In the genomic region with DNA sequence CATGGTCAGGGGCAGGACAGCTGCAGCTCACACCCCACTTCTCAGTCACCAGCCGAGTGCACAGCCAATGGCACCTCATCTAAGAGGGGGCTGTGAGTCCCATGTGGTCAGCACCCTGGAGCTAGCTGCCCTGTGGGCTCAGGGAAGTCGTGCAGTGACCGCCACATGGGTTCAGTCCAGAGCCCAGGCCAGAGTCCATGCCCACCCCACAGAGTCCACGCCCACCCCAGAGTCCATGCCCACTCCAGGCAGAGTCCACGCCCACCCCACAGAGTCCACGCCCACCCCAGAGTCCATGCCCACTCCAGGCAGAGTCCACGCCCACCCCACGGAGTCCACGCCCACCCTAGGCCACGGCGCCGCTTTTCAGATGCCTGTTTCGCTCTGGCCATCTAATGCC, we compare ENCODE assay signal across 20 cellular contexts. TPM values are rescaled to one million over a fixed set of nuclear protein-coding genes. Genes with fewer than 3 reads are reported as not detected.
DNase-seq lines count a peak whose midpoint lies in the region; ATAC-seq and TF ChIP-seq lines count a peak whose summit lies in the region.
"Had no signal": no experiment of that assay in that cellular context is flagged by ENCODE, and none has a peak within 500 bp of the region (broad histone marks: within the 10 kb centered on the region; RNA-seq: fewer than 3 reads in every experiment).

No MANE protein-coding gene starts in this region.

- no peak for TF ChIP-seq CTCF in OCI-LY7 (conservative IDR thresholded peaks at IDR 0.05; ENCODE audit: low read length)
- TF ChIP-seq CTCF in foreskin keratinocyte (conservative IDR thresholded peaks at IDR 0.05): no peak
- no peak for TF ChIP-seq CTCF in gastrocnemius medialis (IDR thresholded peaks at IDR 0.05 in 4 of 5, conservative IDR thresholded peaks at IDR 0.05 in 1 of 5)
- TF ChIP-seq CTCF in Caco-2 (IDR thresholded peaks at IDR 0.05; ENCODE audit: insufficient read depth in 1 of 2, low read depth in 1 of 2, low read length in 1 of 2, severe bottlenecking in 1 of 2, unreplicated experiment in 1 of 2): no peak

- peak overlapping the region; percentile 59; the same call in 1 of the 2 replicates for H3K4me2 ChIP-seq in OCI-LY7 (ENCODE audit: low read length)
- H3K4me2 ChIP-seq: smooth muscle cell had no signal

- in situ Hi-C loops in gastrocnemius medialis (cut with MboI; ENCODE audit: low sequenced_read_pairs in 4 of 4): no loop called here

- H3K36me3 Mint-ChIP-seq in activated CD8-positive, alpha-beta memory T cell treated with anti-CD3 and anti-CD28 coated beads, Interleukin-2, amount 10 ng/mL, durations not matched to agents 7 days and 5 days: peaks cover 14% of the 10 kb centered on the region
- peaks cover 100% of the 10 kb centered on the region for H3K36me3 Mint-ChIP-seq in Caco-2 (ENCODE audit: insufficient read depth, unreplicated experiment)
- H3K36me3 Mint-ChIP-seq: immature natural killer cell had no signal

- BruUV-seq in OCI-LY7 (replicated peaks; lab: Mats Ljungman, UMichigan) (no TSS peak), Caco-2 (replicated peaks; lab: Mats Ljungman, UMichigan) (no TSS peak)

- peaks cover 98% of the 10 kb centered on the region for H3K36me3 ChIP-seq in OCI-LY7 (ENCODE audit: insufficient read depth, low read length)
- H3K36me3 ChIP-seq in gastrocnemius medialis: peaks cover 0 to 16% of the 10 kb centered on the region in 2 donors
- peaks cover 1% of the 10 kb centered on the region for H3K36me3 ChIP-seq in Caco-2 (ENCODE audit: control insufficient read depth, insufficient read depth, low read length)

- H3K4me3 ChIP-seq in OCI-LY7 (ENCODE audit: low read depth, low read length, poor library complexity, severe bottlenecking): no peak overlapping the region
- H3K4me3 ChIP-seq in gastrocnemius medialis: no peak overlapping the region
- no peak overlapping the region for H3K4me3 ChIP-seq in Caco-2 (ENCODE audit: low read depth, low read length)
- H3K4me3 ChIP-seq: lower lobe of right lung, smooth muscle cell had no signal

- peaks cover 33% of the 10 kb centered on the region; the same call in 1 of the 2 replicates for H4K20me1 ChIP-seq in OCI-LY7 (ENCODE audit: insufficient read depth, low read length)

- DNase-seq in activated CD8-positive, alpha-beta memory T cell treated with anti-CD3 and anti-CD28 coated beads, Interleukin-2, amount 10 ng/mL, durations not matched to agents 7 days and 5 days: no peak
- DNase-seq in activated CD8-positive, alpha-beta memory T cell treated with anti-CD3 and anti-CD28 coated beads for 24 hours: no peak
- no peak for DNase-seq in OCI-LY7 (ENCODE audit: low spot score)
- no peak for DNase-seq in foreskin keratinocyte
- no peak for DNase-seq in gastrocnemius medialis
- DNase-seq in NCI-H187 treated with DMSO at 0.1 percent for 48 hours (lab: John Stamatoyannopoulos, UW): no peak
- DNase-seq in Caco-2: no peak
- DNase-seq in cardiac septum (ENCODE audit: low spot score): no peak
- DNase-seq: activated CD4-positive, alpha-beta T cell treated with anti-CD3 and anti-CD28 coated beads, Interleukin-2, amount 10 ng/mL, durations not matched to agents 7 days and 5 days; activated naive CD4-positive, alpha-beta T cell treated with anti-CD3 and anti-CD28 coated beads, Interleukin-2, amount 10 ng/mL, durations not matched to agents 7 days and 5 days; immature natural killer cell; KBM-7; lower lobe of right lung; naive thymus-derived CD8-positive, alpha-beta T cell; NCI-H2107; NCI-H524 treated with DMSO at 0.1 percent for 48 hours; Right ventricle myocardium superior; stimulated activated CD4-positive, alpha-beta T cell treated with anti-CD3 and anti-CD28 coated beads, Interleukin-4, amount 100 ng/mL, for 1 hour had no signal

- peaks cover 83% of the 10 kb centered on the region for H3K79me2 ChIP-seq in OCI-LY7 (ENCODE audit: insufficient read depth, low read depth, low read length)

- CTCF ChIA-PET in activated CD8-positive, alpha-beta memory T cell treated with anti-CD3 and anti-CD28 coated beads, Interleukin-2, amount 10 ng/mL, durations not matched to agents 7 days and 5 days (lab: Charles Lee): interaction anchor here (1.2 to 8.8 kb wide), 2 partner anchors 23 to 65 kb away, joined by 3 to 113 read pairs; no protein-coding TSS in a partner anchor
- CTCF ChIA-PET in OCI-LY7 (lab: Charles Lee; ENCODE audit: unreplicated experiment) (no interaction called here), Caco-2 (lab: Charles Lee) (no interaction called here)

- H3K27me3 Mint-ChIP-seq in activated CD8-positive, alpha-beta memory T cell treated with anti-CD3 and anti-CD28 coated beads, Interleukin-2, amount 10 ng/mL, durations not matched to agents 7 days and 5 days: no peaks in the 10 kb centered on the region
- H3K27me3 Mint-ChIP-seq in Caco-2 (ENCODE audit: insufficient read depth, unreplicated experiment): no peaks in the 10 kb centered on the region
- H3K27me3 Mint-ChIP-seq: activated CD4-positive, alpha-beta T cell treated with anti-CD3 and anti-CD28 coated beads, Interleukin-2, amount 10 ng/mL, durations not matched to agents 7 days and 5 days; activated naive CD4-positive, alpha-beta T cell treated with anti-CD3 and anti-CD28 coated beads, Interleukin-2, amount 10 ng/mL, durations not matched to agents 7 days and 5 days; naive thymus-derived CD8-positive, alpha-beta T cell had no signal

- H3K4me1 ChIP-seq in OCI-LY7 (ENCODE audit: insufficient read depth, low read length, poor library complexity, severe bottlenecking): peaks cover 49% of the 10 kb centered on the region
- H3K4me1 ChIP-seq in foreskin keratinocyte: no peaks in the 10 kb centered on the region
- H3K4me1 ChIP-seq in gastrocnemius medialis: peaks cover 32 to 54% of the 10 kb centered on the region in 2 donors
- H3K4me1 ChIP-seq in Caco-2: peaks cover 9% of the 10 kb centered on the region

- no peaks in the 10 kb centered on the region for H3K9me3 Mint-ChIP-seq in activated CD8-positive, alpha-beta memory T cell treated with anti-CD3 and anti-CD28 coated beads, Interleukin-2, amount 10 ng/mL, durations not matched to agents 7 days and 5 days (ENCODE audit: low read depth)
- H3K9me3 Mint-ChIP-seq in Caco-2 (ENCODE audit: unreplicated experiment): no peaks in the 10 kb centered on the region
- H3K9me3 Mint-ChIP-seq: activated CD4-positive, alpha-beta T cell treated with anti-CD3 and anti-CD28 coated beads, Interleukin-2, amount 10 ng/mL, durations not matched to agents 7 days and 5 days; activated naive CD4-positive, alpha-beta T cell treated with anti-CD3 and anti-CD28 coated beads, Interleukin-2, amount 10 ng/mL, durations not matched to agents 7 days and 5 days; immature natural killer cell; naive thymus-derived CD8-positive, alpha-beta T cell had no signal

- no peaks in the 10 kb centered on the region for H3K9me2 ChIP-seq in OCI-LY7 (ENCODE audit: insufficient read depth, low read length)

- peak; percentile 17 for ATAC-seq in activated CD8-positive, alpha-beta memory T cell treated with anti-CD3 and anti-CD28 coated beads, Interleukin-2, amount 10 ng/mL, durations not matched to agents 7 days and 5 days
- ATAC-seq in foreskin keratinocyte (peak; percentile 45), gastrocnemius medialis (no peak)
- ATAC-seq: lower lobe of right lung; naive thymus-derived CD8-positive, alpha-beta T cell had no signal

- POLR2A ChIA-PET in OCI-LY7 (lab: Charles Lee): no interaction called here
- POLR2A ChIA-PET in Caco-2 (lab: Charles Lee): no interaction called here

- no peak overlapping the region for H3K27ac ChIP-seq in OCI-LY7 (ENCODE audit: low read depth, low read length, poor library complexity, severe bottlenecking)
- no peak overlapping the region for H3K27ac ChIP-seq in foreskin keratinocyte
- peak overlapping the region in 3 of 4 donors; percentile 62 to 100 (median 73) for H3K27ac ChIP-seq in gastrocnemius medialis
- H3K27ac ChIP-seq: C4-2B, lower lobe of right lung had no signal

- H3K27me3 ChIP-seq in foreskin keratinocyte (no peaks in the 10 kb centered on the region), gastrocnemius medialis (no peaks in the 10 kb centered on the region), Caco-2 (replicated peaks; ENCODE audit: control insufficient read depth, insufficient read depth, low read length) (no peaks in the 10 kb centered on the region)

- no peak overlapping the region for H3K27ac Mint-ChIP-seq in activated CD8-positive, alpha-beta memory T cell treated with anti-CD3 and anti-CD28 coated beads, Interleukin-2, amount 10 ng/mL, durations not matched to agents 7 days and 5 days
- H3K27ac Mint-ChIP-seq in Caco-2 (ENCODE audit: unreplicated experiment): no peak overlapping the region
- H3K27ac Mint-ChIP-seq: activated CD4-positive, alpha-beta T cell treated with anti-CD3 and anti-CD28 coated beads, Interleukin-2, amount 10 ng/mL, durations not matched to agents 7 days and 5 days; activated naive CD4-positive, alpha-beta T cell treated with anti-CD3 and anti-CD28 coated beads, Interleukin-2, amount 10 ng/mL, durations not matched to agents 7 days and 5 days had no signal

- no peak for TF ChIP-seq POLR2A in gastrocnemius medialis (IDR thresholded peaks at IDR 0.05)

- H2AFZ ChIP-seq in OCI-LY7 (ENCODE audit: low read length): no peak overlapping the region

- peaks cover 9% of the 10 kb centered on the region for H3K4me1 Mint-ChIP-seq in activated CD8-positive, alpha-beta memory T cell treated with anti-CD3 and anti-CD28 coated beads, Interleukin-2, amount 10 ng/mL, durations not matched to agents 7 days and 5 days
- H3K4me1 Mint-ChIP-seq in Caco-2 (ENCODE audit: low read depth, unreplicated experiment): peaks cover 7% of the 10 kb centered on the region
- H3K4me1 Mint-ChIP-seq: immature natural killer cell had no signal

- intact Hi-C loops in OCI-LY7 (cut with micrococcal nuclease; ENCODE audit: unreplicated experiment): no loop called here
- intact Hi-C loops in gastrocnemius medialis (cut with DNase I; ENCODE audit: low total_unique reads): no loop called here
- intact Hi-C loops in Caco-2 (cut with micrococcal nuclease; ENCODE audit: unreplicated experiment): no loop called here
- intact Hi-C loops in cardiac septum (cut with DNase I): no loop called here

- H3K4me3 Mint-ChIP-seq in activated CD8-positive, alpha-beta memory T cell treated with anti-CD3 and anti-CD28 coated beads, Interleukin-2, amount 10 ng/mL, durations not matched to agents 7 days and 5 days: no peak overlapping the region
- no peak overlapping the region for H3K4me3 Mint-ChIP-seq in Caco-2 (ENCODE audit: unreplicated experiment)
- H3K4me3 Mint-ChIP-seq: activated CD4-positive, alpha-beta T cell treated with anti-CD3 and anti-CD28 coated beads, Interleukin-2, amount 10 ng/mL, durations not matched to agents 7 days and 5 days; activated naive CD4-positive, alpha-beta T cell treated with anti-CD3 and anti-CD28 coated beads, Interleukin-2, amount 10 ng/mL, durations not matched to agents 7 days and 5 days; immature natural killer cell; naive thymus-derived CD8-positive, alpha-beta T cell had no signal

- H3K9me3 ChIP-seq in OCI-LY7 (ENCODE audit: low read length) (no peaks in the 10 kb centered on the region), gastrocnemius medialis (no peaks in the 10 kb centered on the region), Caco-2 (no peaks in the 10 kb centered on the region)
- H3K9me3 ChIP-seq: lower lobe of right lung had no signal

RNA-seq across cellular contexts. Expression of a gene that starts 24.1 kb away (rescaled TPM):
- 100 to 1,000 TPM; 114 to 220 TPM for total RNA-seq in activated CD8-positive, alpha-beta memory T cell treated with anti-CD3 and anti-CD28 coated beads, Interleukin-2, amount 10 ng/mL, durations not matched to agents 7 days and 5 days
- 99.3 and 140 TPM in 2 replicates for total RNA-seq in OCI-LY7 (2014; rRNA removed; shearing (Covaris generic))
- total RNA-seq in OCI-LY7 (2022): 258 and 283 TPM in 2 replicates
- total RNA-seq in foreskin keratinocyte: 455 and 588 TPM in 2 replicates
- 419 and 621 TPM in 2 replicates for polyA plus RNA-seq in foreskin keratinocyte
- total RNA-seq in gastrocnemius medialis: 100 to 1,000 TPM in 1 of 4 donors, 10 to 100 TPM in 2, 1 to 10 TPM in 1; 7.0 to 133 (median 19.1) TPM
- 495 and 534 TPM in 2 replicates for total RNA-seq in Caco-2 (2022)
- total RNA-seq in cardiac septum: 8.2 TPM

Comparison
In these comparisons a context has a peak if more than half of its experiments do, and no peak if none do; other contexts are left out.
1. ATAC-seq: peak in activated CD8-positive, alpha-beta memory T cell treated with anti-CD3 and anti-CD28 coated beads, Interleukin-2, amount 10 ng/mL, durations not matched to agents 7 days and 5 days (single experiment) and foreskin keratinocyte (single experiment); none in gastrocnemius medialis (0 of 2).
2. H3K27ac ChIP-seq: peak in gastrocnemius medialis (3 of 4); none in OCI-LY7 (single experiment) and foreskin keratinocyte (single experiment).